8 cellular contexts compared by ENCODE assay signal in genomic region chr6:37432916-37433656, GRCh38. TPM values are rescaled to one million over a fixed set of nuclear protein-coding genes. Genes with fewer than 3 reads are reported as not detected.
DNase-seq lines count a peak whose midpoint lies in the region; ATAC-seq, FAIRE-seq and TF ChIP-seq lines count a peak whose summit lies in the region.

A gene with protein sequence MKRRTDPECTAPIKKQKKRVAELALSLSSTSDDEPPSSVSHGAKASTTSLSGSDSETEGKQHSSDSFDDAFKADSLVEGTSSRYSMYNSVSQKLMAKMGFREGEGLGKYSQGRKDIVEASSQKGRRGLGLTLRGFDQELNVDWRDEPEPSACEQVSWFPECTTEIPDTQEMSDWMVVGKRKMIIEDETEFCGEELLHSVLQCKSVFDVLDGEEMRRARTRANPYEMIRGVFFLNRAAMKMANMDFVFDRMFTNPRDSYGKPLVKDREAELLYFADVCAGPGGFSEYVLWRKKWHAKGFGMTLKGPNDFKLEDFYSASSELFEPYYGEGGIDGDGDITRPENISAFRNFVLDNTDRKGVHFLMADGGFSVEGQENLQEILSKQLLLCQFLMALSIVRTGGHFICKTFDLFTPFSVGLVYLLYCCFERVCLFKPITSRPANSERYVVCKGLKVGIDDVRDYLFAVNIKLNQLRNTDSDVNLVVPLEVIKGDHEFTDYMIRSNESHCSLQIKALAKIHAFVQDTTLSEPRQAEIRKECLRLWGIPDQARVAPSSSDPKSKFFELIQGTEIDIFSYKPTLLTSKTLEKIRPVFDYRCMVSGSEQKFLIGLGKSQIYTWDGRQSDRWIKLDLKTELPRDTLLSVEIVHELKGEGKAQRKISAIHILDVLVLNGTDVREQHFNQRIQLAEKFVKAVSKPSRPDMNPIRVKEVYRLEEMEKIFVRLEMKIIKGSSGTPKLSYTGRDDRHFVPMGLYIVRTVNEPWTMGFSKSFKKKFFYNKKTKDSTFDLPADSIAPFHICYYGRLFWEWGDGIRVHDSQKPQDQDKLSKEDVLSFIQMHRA (plus strand): TSS chr6:37433221. CDS start chr6:37435630, 2,409 bp downstream.

- in situ Hi-C loops in gastrocnemius medialis (cut with MboI; ENCODE audit: low sequenced_read_pairs in 4 of 4): no loop called here

- TF ChIP-seq CTCF in brain (conservative IDR thresholded peaks at IDR 0.05): no peak
- TF ChIP-seq CTCF in gastrocnemius medialis (IDR thresholded peaks at IDR 0.05 in 4 of 5, conservative IDR thresholded peaks at IDR 0.05 in 1 of 5): peak in 2 of 5 experiments; percentile 36 to 39

- H3K4me3 ChIP-seq in gastrocnemius medialis: peak within 1 kb of the TSS; percentile 84 to 99 (median 95)

- H3K27ac ChIP-seq in gastrocnemius medialis: peak within 1 kb of the TSS; percentile 82 to 97 (median 90)

- intact Hi-C loops in gastrocnemius medialis (cut with DNase I; ENCODE audit: low total_unique reads): loop anchor here (5.0 kb wide), 2 partner anchors 81 to 126 kb away; partner anchors contain the start of gene RNF8

- H3K27ac Mint-ChIP-seq in brain: peak within 1 kb of the TSS; percentile 94 to 98 (median 95)

- H3K9me3 ChIP-seq in gastrocnemius medialis: no peaks in the 10 kb centered on the region

- ATAC-seq in GM18858 (IDR thresholded peaks at IDR 0.05; ENCODE audit: unreplicated experiment): peak; percentile 50
- peak; percentile 76 for ATAC-seq in HG03066 (IDR thresholded peaks at IDR 0.05; ENCODE audit: low read depth, unreplicated experiment)
- ATAC-seq in gastrocnemius medialis: peak; percentile 93 to 95

- peaks cover 0 to 9% (median 2%) of the 10 kb centered on the region in 5 experiments for H3K9me3 Mint-ChIP-seq in brain

- FAIRE-seq in A204.1 (lab: Jason Lieb, UNC): peak; percentile 55

- peaks cover 0 to 21% of the 10 kb centered on the region in 2 donors for H3K36me3 ChIP-seq in gastrocnemius medialis

- peaks cover 50% of the 10 kb centered on the region for H3K4me1 Mint-ChIP-seq in brain

- DNase-seq in NCI-H2107 treated with DMSO at 0.1 percent for 48 hours (lab: John Stamatoyannopoulos, UW; ENCODE audit: unreplicated experiment): peak; percentile 41
- DNase-seq in UCSD-AML1 (lab: John Stamatoyannopoulos, UW; ENCODE audit: unreplicated experiment): peak; percentile 93
- DNase-seq in iPS DF 4.7 (ENCODE audit: extremely low read depth, low spot score): peak; percentile 38
- DNase-seq in gastrocnemius medialis: peak; percentile 85 to 89

- H3K36me3 Mint-ChIP-seq in brain: peaks cover 16% of the 10 kb centered on the region

- peak within 1 kb of the TSS; percentile 84 to 92 (median 87) for H3K4me3 Mint-ChIP-seq in brain

- peaks cover 15% of the 10 kb centered on the region for H3K27me3 Mint-ChIP-seq in brain

- no peaks in the 10 kb centered on the region for H3K27me3 ChIP-seq in gastrocnemius medialis

- H3K4me1 ChIP-seq in gastrocnemius medialis: peaks cover 14 to 20% of the 10 kb centered on the region in 2 donors

- peak; percentile 50 to 56 for TF ChIP-seq POLR2A in gastrocnemius medialis (IDR thresholded peaks at IDR 0.05)

RNA-seq across cellular contexts. Expression of the gene that starts here (rescaled TPM):
- polyA plus RNA-seq in brain (ENCODE audit: insufficient read depth, low read depth, low replicate concordance): 40.1 TPM
- 10 to 100 TPM; 18.2 to 34.6 (median 25.4) TPM for total RNA-seq in gastrocnemius medialis

Comparison
In these comparisons a context has a peak if more than half of its experiments do, and no peak if none do; other contexts are left out.
1. Peak in every context shown above with its lines: DNase-seq, ATAC-seq, H3K4me3 ChIP-seq and H3K27ac ChIP-seq.
2. DNase-seq: peak in every context shown above with its lines; median percentile 93 in UCSD-AML1; 87 in gastrocnemius medialis; 41 in NCI-H2107 treated with DMSO at 0.1 percent for 48 hours; 38 in iPS DF 4.7.